Comparison of ENCODE assay signal across 2 cellular contexts in genomic region chr4:184750926-184751584, GRCh38.
TF ChIP-seq lines count a peak whose summit lies in the region.

No MANE protein-coding gene starts in this region.

TF ChIP-seq in HEK293, 187 proteins besides CTCF, POLR2A, EP300 and RAD21 (continued from another document):
- peak; percentile 19; the same call in 1 of the 2 replicates for TF ChIP-seq ZBTB20 (tag by site-specific recombination; IDR thresholded peaks at IDR 0.05)
- TF ChIP-seq PRDM1 (tag by site-specific recombination; IDR thresholded peaks at IDR 0.05): no peak
- no peak for TF ChIP-seq ZNF639 (tag by site-specific recombination; IDR thresholded peaks at IDR 0.05)
- no peak for TF ChIP-seq ZNF157 (tag by site-specific recombination; IDR thresholded peaks at IDR 0.05)

TF ChIP-seq in H1, 55 proteins besides CTCF, POLR2A, EP300 and RAD21 (continued from another document):
- TF ChIP-seq JUN (IDR thresholded peaks at IDR 0.05; ENCODE audit: low read depth, low read length) (no peak), CBX5 (IDR thresholded peaks at IDR 0.05; ENCODE audit: low read depth, low read length) (no peak)
